In genomic region chr7:87336136-87336535, GRCh38 we compare ENCODE assay signal across 20 cellular contexts. TPM values are rescaled to one million over a fixed set of nuclear protein-coding genes. Genes with fewer than 3 reads are reported as not detected.
A peak's percentile ranks its signal among the peaks of the same experiment; 100 is the strongest.
DNase-seq lines count a peak whose midpoint lies in the region; ATAC-seq and TF ChIP-seq lines count a peak whose summit lies in the region.
"Had no signal": no experiment of that assay in that cellular context is flagged by ENCODE, and none has a peak within 500 bp of the region (broad histone marks: within the 10 kb centered on the region; RNA-seq: fewer than 3 reads in every experiment).

No MANE protein-coding gene starts in this region.

- H3K4me1 ChIP-seq in Peyer's patch: peaks cover 0 to 14% (median 0%) of the 10 kb centered on the region in 4 donors
- H3K4me1 ChIP-seq in colonic mucosa: peaks cover 4% of the 10 kb centered on the region
- H3K4me1 ChIP-seq in mucosa of rectum (ENCODE audit: control insufficient read depth in 2 of 2, insufficient read depth in 2 of 2, low read length in 2 of 2): peaks cover 4 to 22% of the 10 kb centered on the region in 2 donors
- H3K4me1 ChIP-seq: BE2C had no signal

- peaks cover 7% of the 10 kb centered on the region for H3K9me3 Mint-ChIP-seq in glutamatergic neuron (ENCODE audit: unreplicated experiment)
- H3K9me3 Mint-ChIP-seq: CD4-positive, alpha-beta T cell had no signal

- no peak overlapping the region for H3K27ac Mint-ChIP-seq in glutamatergic neuron (ENCODE audit: unreplicated experiment)
- H3K27ac Mint-ChIP-seq: CD14-positive monocyte; CD4-positive, alpha-beta T cell; GM23338; H9 had no signal

- H3K36me3 ChIP-seq in Peyer's patch: peaks cover 0 to 9% (median 0%) of the 10 kb centered on the region in 3 donors
- no peaks in the 10 kb centered on the region for H3K36me3 ChIP-seq in colonic mucosa
- H3K36me3 ChIP-seq in mucosa of rectum (ENCODE audit: control insufficient read depth in 2 of 2, insufficient read depth in 2 of 2, low read length in 2 of 2): peaks cover 0 to 9% of the 10 kb centered on the region in 2 donors
- H3K36me3 ChIP-seq: BE2C had no signal

- TF ChIP-seq POLR2A in Peyer's patch (IDR thresholded peaks at IDR 0.05): no peak

- no peak for ATAC-seq in HG02885 (IDR thresholded peaks at IDR 0.05; ENCODE audit: poor library complexity, unreplicated experiment)
- ATAC-seq: GM23338, HCT116 had no signal

- H3K9me3 ChIP-seq in Peyer's patch (no peaks in the 10 kb centered on the region), colonic mucosa (no peaks in the 10 kb centered on the region), mucosa of rectum (ENCODE audit: control insufficient read depth in 2 of 2, low read length in 2 of 2) (no peaks in the 10 kb centered on the region)
- H3K9me3 ChIP-seq: BE2C had no signal

- intact Hi-C loops in colonic mucosa (cut with DNase I): no loop called here

- H3K4me1 Mint-ChIP-seq in glutamatergic neuron (ENCODE audit: low read depth, unreplicated experiment): no peaks in the 10 kb centered on the region
- H3K4me1 Mint-ChIP-seq: GM23338 had no signal

- H3K27me3 ChIP-seq in Peyer's patch (no peaks in the 10 kb centered on the region), colonic mucosa (no peaks in the 10 kb centered on the region), mucosa of rectum (ENCODE audit: control insufficient read depth in 2 of 2, insufficient read depth in 2 of 2, low read length in 2 of 2) (no peaks in the 10 kb centered on the region)
- H3K27me3 ChIP-seq: BE2C; BLaER1 treated with 17β-estradiol and CSF1 and Interleukin-3, amounts not matched to agents 10 nM and 100 nM had no signal

- H3K4me3 ChIP-seq in Peyer's patch (no peak overlapping the region), colonic mucosa (no peak overlapping the region), mucosa of rectum (ENCODE audit: low read length in 2 of 2) (no peak overlapping the region)
- H3K4me3 ChIP-seq: BLaER1 treated with 17β-estradiol and CSF1 and Interleukin-3, amounts not matched to agents 10 nM and 100 nM; GM23338 had no signal

- H3K27me3 Mint-ChIP-seq in glutamatergic neuron (ENCODE audit: unreplicated experiment): no peaks in the 10 kb centered on the region
- H3K27me3 Mint-ChIP-seq: CD4-positive, alpha-beta T cell; CD8-positive, alpha-beta memory T cell had no signal

- DNase-seq in Peyer's patch (no peak), colonic mucosa (peak; percentile 31), NCI-H1092 treated with DMSO at 0.1 percent for 48 hours (lab: John Stamatoyannopoulos, UW) (no peak), glutamatergic neuron (no peak)
- DNase-seq: AML-193; BE2C; CD4-positive, alpha-beta T cell; CD8-positive, alpha-beta memory T cell; DMS 273 treated with DMSO at 0.1 percent for 48 hours; DMS79; EL; GDM1; H9 had no signal

- H3K9ac ChIP-seq in colonic mucosa (ENCODE audit: low read depth in 2 of 2, low read length in 2 of 2) (peak overlapping the region in 1 of 2 donors; percentile 29), mucosa of rectum (ENCODE audit: low read depth in 1 of 2, low read length in 2 of 2) (no peak overlapping the region)
- H3K9ac ChIP-seq: BLaER1 treated with 17β-estradiol and CSF1 and Interleukin-3, amounts not matched to agents 10 nM and 100 nM had no signal

- TF ChIP-seq CTCF in Peyer's patch (IDR thresholded peaks at IDR 0.05) (no peak), colonic mucosa (IDR thresholded peaks at IDR 0.05) (no peak), glutamatergic neuron (IDR thresholded peaks at IDR 0.05; ENCODE audit: partially characterized antibody, unreplicated experiment) (no peak)

- no peak overlapping the region for H3K4me3 Mint-ChIP-seq in glutamatergic neuron (ENCODE audit: unreplicated experiment)
- H3K4me3 Mint-ChIP-seq: CD14-positive monocyte; CD4-positive, alpha-beta T cell; CD8-positive, alpha-beta memory T cell; GM23338; H9 had no signal

- H3K27ac ChIP-seq in Peyer's patch (peak overlapping the region in 3 of 4 donors; percentile 21 to 70 (median 43)), colonic mucosa (peak overlapping the region; percentile 46), mucosa of rectum (ENCODE audit: low read depth in 2 of 2, low read length in 2 of 2) (peak overlapping the region; percentile 44 to 79)
- H3K27ac ChIP-seq: 22Rv1; BLaER1 treated with 17β-estradiol and CSF1 and Interleukin-3, amounts not matched to agents 10 nM and 100 nM had no signal

- H3K36me3 Mint-ChIP-seq in glutamatergic neuron (ENCODE audit: unreplicated experiment): peaks cover 5% of the 10 kb centered on the region

RNA-seq across cellular contexts. Expression of gene CROT, which starts 9.3 kb away (rescaled TPM):
- total RNA-seq in Peyer's patch (10 to 100 TPM; 31.4 to 74.9 (median 50.6) TPM), colonic mucosa (10 to 100 TPM; 13.6 to 22.6 TPM), glutamatergic neuron (ENCODE audit: unreplicated experiment) (4.9 TPM)
